Comparison of ENCODE assay signal across 24 cellular contexts in genomic region chr12:132781938-132782337, GRCh38. TPM values are rescaled to one million over a fixed set of nuclear protein-coding genes. Genes with fewer than 3 reads are reported as not detected.
DNase-seq lines count a peak whose midpoint lies in the region; ATAC-seq, FAIRE-seq and TF ChIP-seq lines count a peak whose summit lies in the region.
"Had no signal": no experiment of that assay in that cellular context is flagged by ENCODE, and none has a peak within 500 bp of the region (broad histone marks: within the 10 kb centered on the region; RNA-seq: fewer than 3 reads in every experiment).

No MANE protein-coding gene starts in this region.

- intact Hi-C loops in GM12878 (cut with micrococcal nuclease; ENCODE audit: unreplicated experiment) (no loop called here), HepG2 (cut with micrococcal nuclease; ENCODE audit: unreplicated experiment) (no loop called here)
- intact Hi-C loops in dendritic cell treated with granulocyte-macrophage colony-stimulating factor and Interleukin-4, amounts not matched to agents 40 ng/mL and 50 ng/mL, for 4 days (cut with micrococcal nuclease): no loop called here

- H3K4me3 Mint-ChIP-seq in dendritic cell treated with granulocyte-macrophage colony-stimulating factor and Interleukin-4, amounts not matched to agents 40 ng/mL and 50 ng/mL, for 4 days: no peak overlapping the region
- no peak overlapping the region for H3K4me3 Mint-ChIP-seq in type B pancreatic cell
- H3K4me3 Mint-ChIP-seq: B cell; CD14-positive monocyte; CD4-positive, alpha-beta memory T cell; CD4-positive, CD25-positive, alpha-beta regulatory T cell; CD8-positive, alpha-beta memory T cell had no signal

- POLR2A ChIA-PET in GM12878 (lab: Charles Lee) (no interaction called here), HepG2 (lab: Yijun Ruan, JAX) (no interaction called here)

- TF ChIP-seq CTCF in GM12878 (IDR thresholded peaks at IDR 0.05 in 2 of 3, conservative IDR thresholded peaks at IDR 0.05 in 1 of 3; ENCODE audit: control insufficient read depth in 2 of 3, extremely low read depth in 1 of 3, insufficient read depth in 1 of 3, low read depth in 3 of 3, low read length in 3 of 3) (no peak), HepG2 (CRISPR knock-in tag; IDR thresholded peaks at IDR 0.05) (no peak), type B pancreatic cell (conservative IDR thresholded peaks at IDR 0.05) (no peak)

- H3K79me2 ChIP-seq in GM12878 (ENCODE audit: control insufficient read depth, insufficient read depth, low read length) (no peaks in the 10 kb centered on the region), HepG2 (ENCODE audit: insufficient read depth, low read length) (no peaks in the 10 kb centered on the region)

- SMC1A ChIA-PET in GM12878 (lab: Charles Lee; ENCODE audit: uncharacterized antibody, unreplicated experiment): no interaction called here

- peaks cover 15 to 37% of the 10 kb centered on the region in 2 experiments; a peak in 3 of 4 replicates for H3K36me3 ChIP-seq in GM12878 (ENCODE audit: control insufficient read depth in 2 of 2, insufficient read depth in 2 of 2, low read length in 1 of 2)
- peaks cover 44 to 77% of the 10 kb centered on the region in 2 experiments for H3K36me3 ChIP-seq in HepG2 (replicated peaks in 1 of 2; ENCODE audit: control insufficient read depth in 1 of 2, insufficient read depth in 2 of 2, low read length in 2 of 2)

- CTCF ChIA-PET in GM12878 (lab: Yijun Ruan, JAX) (no interaction called here), HepG2 (lab: Yijun Ruan, JAX; ENCODE audit: low intra/inter-chr PET ratio, low total read pairs) (no interaction called here)

- H3K9me3 Mint-ChIP-seq in dendritic cell treated with granulocyte-macrophage colony-stimulating factor and Interleukin-4, amounts not matched to agents 40 ng/mL and 50 ng/mL, for 4 days: no peaks in the 10 kb centered on the region
- no peaks in the 10 kb centered on the region for H3K9me3 Mint-ChIP-seq in type B pancreatic cell
- H3K9me3 Mint-ChIP-seq: CD4-positive, alpha-beta memory T cell; CD4-positive, CD25-positive, alpha-beta regulatory T cell; CD8-positive, alpha-beta memory T cell had no signal

- no peak overlapping the region for H3K9ac ChIP-seq in GM12878 (ENCODE audit: control insufficient read depth, insufficient read depth, low read length)
- no peak overlapping the region for H3K9ac ChIP-seq in HepG2 (ENCODE audit: insufficient read depth, low read depth, low read length)
- H3K9ac ChIP-seq: BLaER1 had no signal

- H3K36me3 Mint-ChIP-seq in dendritic cell treated with granulocyte-macrophage colony-stimulating factor and Interleukin-4, amounts not matched to agents 40 ng/mL and 50 ng/mL, for 4 days (ENCODE audit: low read depth): peaks cover 100% of the 10 kb centered on the region
- peaks cover 20% of the 10 kb centered on the region for H3K36me3 Mint-ChIP-seq in type B pancreatic cell

- H3K4me2 ChIP-seq in GM12878 (ENCODE audit: control insufficient read depth, insufficient read depth): no peak overlapping the region
- no peak overlapping the region for H3K4me2 ChIP-seq in HepG2 (ENCODE audit: low read depth, low read length)
- H3K4me2 ChIP-seq: A549, BLaER1 had no signal

- no peak for TF ChIP-seq RAD21 in GM12878 (IDR thresholded peaks at IDR 0.05; ENCODE audit: insufficient read depth, low read depth, low read length)
- TF ChIP-seq RAD21 in HepG2 (CRISPR knock-in tag; IDR thresholded peaks at IDR 0.05): no peak

- H3K4me1 Mint-ChIP-seq in dendritic cell treated with granulocyte-macrophage colony-stimulating factor and Interleukin-4, amounts not matched to agents 40 ng/mL and 50 ng/mL, for 4 days (ENCODE audit: low read depth): peaks cover 7% of the 10 kb centered on the region
- H3K4me1 Mint-ChIP-seq in type B pancreatic cell (ENCODE audit: unreplicated experiment): no peaks in the 10 kb centered on the region
- H3K4me1 Mint-ChIP-seq: B cell; CD14-positive monocyte; CD8-positive, alpha-beta memory T cell had no signal

- H2AFZ ChIP-seq in GM12878 (ENCODE audit: control insufficient read depth, low read depth, low read length) (no peak overlapping the region), HepG2 (ENCODE audit: low read length) (no peak overlapping the region)

- H3K9me3 ChIP-seq in GM12878 (replicated peaks; ENCODE audit: control insufficient read depth, insufficient read depth, low read length) (no peaks in the 10 kb centered on the region), HepG2 (ENCODE audit: low read length) (no peaks in the 10 kb centered on the region)
- H3K9me3 ChIP-seq: A549, BLaER1 had no signal

- BruUV-seq in GM12878 (replicated peaks; lab: Mats Ljungman, UMichigan) (no TSS peak), HepG2 (replicated peaks; lab: Mats Ljungman, UMichigan) (no TSS peak)

- H3K27ac ChIP-seq in GM12878 (ENCODE audit: control insufficient read depth, insufficient read depth) (no peak overlapping the region), HepG2 (ENCODE audit: extremely low read length, insufficient read depth, low read length) (no peak overlapping the region)
- H3K27ac ChIP-seq: 22Rv1, A549, BLaER1 had no signal

- ATAC-seq in GM12878 (no peak), HepG2 (no peak), HG03521 (IDR thresholded peaks at IDR 0.05; ENCODE audit: unreplicated experiment) (no peak)
- ATAC-seq: A549 had no signal

- 98% methylated on average over 12 of the region's 12 CpGs for WGBS in GM12878 (ENCODE audit: insufficient coverage, insufficient replicate concordance, low lambda C conversion rate, missing lambda C conversion rate)
- WGBS in HepG2 (ENCODE audit: low lambda C conversion rate): no CpG with 5 or more reads among the region's 12 CpGs

- TF ChIP-seq POLR2A in GM12878 (IDR thresholded peaks at IDR 0.05; ENCODE audit: low read depth, low read length): peak; percentile 26; the same call in 1 of the 2 replicates
- no peak for TF ChIP-seq POLR2A in HepG2 (IDR thresholded peaks at IDR 0.05; ENCODE audit: insufficient read depth in 1 of 2, low read depth in 2 of 2, low read length in 2 of 2)

- no peaks in the 10 kb centered on the region for H3K27me3 ChIP-seq in GM12878 (replicated peaks in 1 of 2; ENCODE audit: control insufficient read depth in 2 of 2, insufficient read depth in 2 of 2, low read length in 1 of 2)
- H3K27me3 ChIP-seq in HepG2 (ENCODE audit: control insufficient read depth in 1 of 2, insufficient read depth in 2 of 2, low read length in 2 of 2): no peaks in the 10 kb centered on the region
- H3K27me3 ChIP-seq: BLaER1 had no signal

- in situ Hi-C loops in GM12878 (cut with MboI) (no loop called here), HepG2 (cut with HindIII; ENCODE audit: extremely low pct_ligation_motif_present, low pct_unique_long_range_greater_than_20kb) (no loop called here)

- H4K20me1 ChIP-seq in GM12878 (ENCODE audit: control insufficient read depth, insufficient read depth) (no peaks in the 10 kb centered on the region), HepG2 (ENCODE audit: insufficient read depth, low read length) (no peaks in the 10 kb centered on the region)

- no peaks in the 10 kb centered on the region for H3K27me3 Mint-ChIP-seq in dendritic cell treated with granulocyte-macrophage colony-stimulating factor and Interleukin-4, amounts not matched to agents 40 ng/mL and 50 ng/mL, for 4 days
- no peaks in the 10 kb centered on the region for H3K27me3 Mint-ChIP-seq in type B pancreatic cell
- H3K27me3 Mint-ChIP-seq: B cell; CD4-positive, alpha-beta memory T cell; CD4-positive, CD25-positive, alpha-beta regulatory T cell had no signal

- FAIRE-seq in GM12878 (lab: Jason Lieb, UNC): no peak
- no peak for FAIRE-seq in HepG2 (lab: Jason Lieb, UNC)
- FAIRE-seq: A549, G401.6, GM12892, GM18507 had no signal

- peak overlapping the region; percentile 10 for H3K27ac Mint-ChIP-seq in dendritic cell treated with granulocyte-macrophage colony-stimulating factor and Interleukin-4, amounts not matched to agents 40 ng/mL and 50 ng/mL, for 4 days
- H3K27ac Mint-ChIP-seq in type B pancreatic cell: no peak overlapping the region
- H3K27ac Mint-ChIP-seq: B cell; CD4-positive, CD25-positive, alpha-beta regulatory T cell; CD8-positive, alpha-beta memory T cell had no signal

- TF ChIP-seq EP300 in GM12878 (IDR thresholded peaks at IDR 0.05; ENCODE audit: borderline replicate concordance in 1 of 2, control insufficient read depth in 1 of 2, low read depth in 2 of 2, low read length in 2 of 2) (no peak), HepG2 (IDR thresholded peaks at IDR 0.05; ENCODE audit: low read depth in 2 of 2, low read length in 2 of 2) (no peak), HepG2 (CRISPR knock-in tag; IDR thresholded peaks at IDR 0.05; ENCODE audit: borderline replicate concordance) (no peak)

- H3K4me1 ChIP-seq in GM12878 (ENCODE audit: control insufficient read depth, insufficient read depth, low read length): no peaks in the 10 kb centered on the region
- no peaks in the 10 kb centered on the region for H3K4me1 ChIP-seq in HepG2 (ENCODE audit: insufficient read depth, low read length)
- H3K4me1 ChIP-seq: A549, BLaER1 had no signal

- DNase-seq in GM12878 (ENCODE audit: low read depth, low spot score) (no peak), HepG2 (ENCODE audit: low spot score) (no peak), DMS53 (lab: John Stamatoyannopoulos, UW) (no peak), type B pancreatic cell (ENCODE audit: extremely low spot score, unreplicated experiment) (no peak)
- DNase-seq: AML-193; C1 segment of cervical spinal cord; CD4-positive, alpha-beta memory T cell; CD4-positive, CD25-positive, alpha-beta regulatory T cell; CD8-positive, alpha-beta memory T cell; COR-L47; DMS 273 treated with DMSO at 0.1 percent for 48 hours; DMS153; DMS79 treated with DMSO at 0.1 percent for 48 hours; GF-D8 had no signal

- H3K4me3 ChIP-seq in GM12878 (no peak overlapping the region), HepG2 (replicated peaks in 1 of 3; ENCODE audit: insufficient read depth in 1 of 3, low read depth in 2 of 3, low read length in 3 of 3) (no peak overlapping the region)
- H3K4me3 ChIP-seq: A549, BLaER1 had no signal

- RAD21 ChIA-PET in GM12878 (lab: Charles Lee; ENCODE audit: unreplicated experiment): no interaction called here

RNA-seq across cellular contexts. Expression of gene ANKLE2, which starts 20.3 kb away (rescaled TPM):
- 213 and 227 TPM in 2 replicates for total RNA-seq in GM12878 (2013; cell fraction: nucleolus; rRNA removed)
- total RNA-seq in GM12878 (2014; rRNA removed) (53.6 and 57.3 TPM in 2 replicates), GM12878 (2014; rRNA removed; fragmentation: Illumina TruSeq; extraction: Trizol) (47.5 and 52.6 TPM in 2 replicates), GM12878 (2021) (63.5 and 65.9 TPM in 2 replicates), HepG2 (2016; rRNA removed; fragmentation: Illumina TruSeq; extraction: Trizol) (16.2 and 35.3 TPM in 2 replicates), type B pancreatic cell (ENCODE audit: low replicate concordance) (65.1 and 75.9 TPM in 2 replicates)
- polyA plus RNA-seq in GM12878 (2011; ENCODE audit: low read depth): 31.3 TPM
- polyA plus RNA-seq in GM12878 (2011; rRNA removed) (58.3 and 89.4 TPM in 2 replicates), GM12878 (2014; fragmentation: Illumina TruSeq; extraction: Trizol) (47.7 and 53.3 TPM in 2 replicates), GM12878 (2014; fragmentation: Nextera tagmentation; extraction: Ambion mirVana) (1 to 10 TPM; 4.3 to 6.7 TPM), GM12878 (2014; rRNA removed) (65.5 and 69.0 TPM in 2 replicates), GM12878 (2016; fragmentation: Nextera tagmentation; extraction: Ambion mirVana) (10 to 100 TPM; 28.2 to 41.7 TPM), HepG2 (2011; rRNA removed) (37.1 and 51.2 TPM in 2 replicates)
- polyA plus RNA-seq in GM12878 (2011; cell fraction: cytosol; rRNA removed): 81.6 and 106 TPM in 2 replicates
- 296 and 304 TPM in 2 replicates for polyA plus RNA-seq in GM12878 (2011; cell fraction: nucleus; rRNA removed)
- polyA plus RNA-seq in GM12878 (2012): 45.3 and 47.1 TPM in 2 replicates
- 158 and 234 TPM in 2 replicates for polyA minus RNA-seq in GM12878 (2011; rRNA and poly(A)+ RNA removed)
- polyA minus RNA-seq in GM12878 (2011; cell fraction: cytosol; rRNA and poly(A)+ RNA removed): 35.5 and 49.6 TPM in 2 replicates
- polyA minus RNA-seq in GM12878 (2011; cell fraction: nucleus; rRNA and poly(A)+ RNA removed): 102 and 170 TPM in 2 replicates
- 20.1 and 20.5 TPM in 2 replicates for total RNA-seq in HepG2 (2016; cell fraction: cytosol; rRNA removed; fragmentation: Illumina TruSeq; extraction: Trizol; ENCODE audit: low read depth)
- 14.0 and 36.7 TPM in 2 replicates for total RNA-seq in HepG2 (2016; cell fraction: insoluble cytoplasmic fraction; rRNA removed; fragmentation: Illumina TruSeq; extraction: Trizol)
- total RNA-seq in HepG2 (2016; cell fraction: membrane; rRNA removed; fragmentation: Illumina TruSeq; extraction: Trizol): 16.8 and 21.8 TPM in 2 replicates
- total RNA-seq in HepG2 (2016; cell fraction: nucleus; rRNA removed; fragmentation: Illumina TruSeq; extraction: Trizol): 62.3 and 64.4 TPM in 2 replicates
- polyA plus RNA-seq in HepG2 (2011; cell fraction: cytosol; rRNA removed): 23.3 and 24.4 TPM in 2 replicates
- 163 and 166 TPM in 2 replicates for polyA plus RNA-seq in HepG2 (2011; cell fraction: nucleus; rRNA removed)
- polyA plus RNA-seq in HepG2 (2012): 30.1 and 31.6 TPM in 2 replicates
- polyA plus RNA-seq in HepG2 (2016; cell fraction: cytosol; fragmentation: Illumina TruSeq; extraction: Trizol; ENCODE audit: low read depth): 3.0 and 3.4 TPM in 2 replicates
- 12.3 and 14.0 TPM in 2 replicates for polyA plus RNA-seq in HepG2 (2016; cell fraction: insoluble cytoplasmic fraction; fragmentation: Illumina TruSeq; extraction: Trizol; ENCODE audit: low read depth)
- 7.1 and 7.4 TPM in 2 replicates for polyA plus RNA-seq in HepG2 (2016; cell fraction: membrane; fragmentation: Illumina TruSeq; extraction: Trizol; ENCODE audit: low read depth)
- 129 and 136 TPM in 2 replicates for polyA plus RNA-seq in HepG2 (2016; cell fraction: nucleus; fragmentation: Illumina TruSeq; extraction: Trizol; ENCODE audit: insufficient read depth, low read depth)
- 183 and 431 TPM in 2 replicates for polyA minus RNA-seq in HepG2 (2011; rRNA and poly(A)+ RNA removed; ENCODE audit: low replicate concordance)
- polyA minus RNA-seq in HepG2 (2011; cell fraction: cytosol; rRNA and poly(A)+ RNA removed): 26.3 and 37.6 TPM in 2 replicates
- 111 and 121 TPM in 2 replicates for polyA minus RNA-seq in HepG2 (2011; cell fraction: nucleus; rRNA and poly(A)+ RNA removed)

RNA-seq across cellular contexts. Expression of gene GOLGA3, which starts 46.7 kb away (rescaled TPM):
- 90.2 and 116 TPM in 2 replicates for total RNA-seq in GM12878 (2013; cell fraction: nucleolus; rRNA removed)
- total RNA-seq in GM12878 (2014; rRNA removed) (30.5 and 33.2 TPM in 2 replicates), GM12878 (2014; rRNA removed; fragmentation: Illumina TruSeq; extraction: Trizol) (17.4 and 18.6 TPM in 2 replicates), GM12878 (2021) (36.3 and 42.7 TPM in 2 replicates), HepG2 (2016; rRNA removed; fragmentation: Illumina TruSeq; extraction: Trizol) (36.0 and 43.0 TPM in 2 replicates), type B pancreatic cell (ENCODE audit: low replicate concordance) (62.0 and 81.5 TPM in 2 replicates)
- 8.9 TPM for polyA plus RNA-seq in GM12878 (2011; ENCODE audit: low read depth)
- polyA plus RNA-seq in GM12878 (2011; rRNA removed) (5.7 and 9.7 TPM in 2 replicates), GM12878 (2014; fragmentation: Illumina TruSeq; extraction: Trizol) (4.6 and 8.3 TPM in 2 replicates), GM12878 (2014; fragmentation: Nextera tagmentation; extraction: Ambion mirVana) (1 to 10 TPM; 2.0 to 3.7 TPM), GM12878 (2014; rRNA removed) (16.0 and 21.5 TPM in 2 replicates), GM12878 (2016; fragmentation: Nextera tagmentation; extraction: Ambion mirVana) (10 to 100 TPM; 14.4 to 16.8 TPM), HepG2 (2011; rRNA removed) (22.0 and 22.7 TPM in 2 replicates)
- 13.4 and 15.2 TPM in 2 replicates for polyA plus RNA-seq in GM12878 (2011; cell fraction: cytosol; rRNA removed)
- 19.3 and 29.6 TPM in 2 replicates for polyA plus RNA-seq in GM12878 (2011; cell fraction: nucleus; rRNA removed)
- polyA plus RNA-seq in GM12878 (2012): 18.0 and 18.3 TPM in 2 replicates
- 16.6 and 31.5 TPM in 2 replicates for polyA minus RNA-seq in GM12878 (2011; rRNA and poly(A)+ RNA removed)
- polyA minus RNA-seq in GM12878 (2011; cell fraction: cytosol; rRNA and poly(A)+ RNA removed): 17.8 and 21.1 TPM in 2 replicates
- 10.0 and 30.3 TPM in 2 replicates for polyA minus RNA-seq in GM12878 (2011; cell fraction: nucleus; rRNA and poly(A)+ RNA removed)
- 15.6 and 17.8 TPM in 2 replicates for total RNA-seq in HepG2 (2016; cell fraction: cytosol; rRNA removed; fragmentation: Illumina TruSeq; extraction: Trizol; ENCODE audit: low read depth)
- 31.7 and 41.8 TPM in 2 replicates for total RNA-seq in HepG2 (2016; cell fraction: insoluble cytoplasmic fraction; rRNA removed; fragmentation: Illumina TruSeq; extraction: Trizol)
- 26.6 and 27.1 TPM in 2 replicates for total RNA-seq in HepG2 (2016; cell fraction: membrane; rRNA removed; fragmentation: Illumina TruSeq; extraction: Trizol)
- 40.4 and 48.3 TPM in 2 replicates for total RNA-seq in HepG2 (2016; cell fraction: nucleus; rRNA removed; fragmentation: Illumina TruSeq; extraction: Trizol)
- 17.7 and 27.7 TPM in 2 replicates for polyA plus RNA-seq in HepG2 (2011; cell fraction: cytosol; rRNA removed)
- 63.9 and 77.3 TPM in 2 replicates for polyA plus RNA-seq in HepG2 (2011; cell fraction: nucleus; rRNA removed)
- polyA plus RNA-seq in HepG2 (2012): 10.9 and 13.5 TPM in 2 replicates
- 9.3 and 9.4 TPM in 2 replicates for polyA plus RNA-seq in HepG2 (2016; cell fraction: cytosol; fragmentation: Illumina TruSeq; extraction: Trizol; ENCODE audit: low read depth)
- 14.3 and 16.9 TPM in 2 replicates for polyA plus RNA-seq in HepG2 (2016; cell fraction: insoluble cytoplasmic fraction; fragmentation: Illumina TruSeq; extraction: Trizol; ENCODE audit: low read depth)
- 9.7 and 12.3 TPM in 2 replicates for polyA plus RNA-seq in HepG2 (2016; cell fraction: membrane; fragmentation: Illumina TruSeq; extraction: Trizol; ENCODE audit: low read depth)
- 48.3 and 55.7 TPM in 2 replicates for polyA plus RNA-seq in HepG2 (2016; cell fraction: nucleus; fragmentation: Illumina TruSeq; extraction: Trizol; ENCODE audit: insufficient read depth, low read depth)
- 38.7 and 87.6 TPM in 2 replicates for polyA minus RNA-seq in HepG2 (2011; rRNA and poly(A)+ RNA removed; ENCODE audit: low replicate concordance)
- 27.6 and 33.4 TPM in 2 replicates for polyA minus RNA-seq in HepG2 (2011; cell fraction: cytosol; rRNA and poly(A)+ RNA removed)
- 40.3 and 67.0 TPM in 2 replicates for polyA minus RNA-seq in HepG2 (2011; cell fraction: nucleus; rRNA and poly(A)+ RNA removed)

Comparison
In these comparisons a context has a peak if more than half of its experiments do, and no peak if none do; other contexts are left out.
1. Of the 75 proteins assayed by ChIP-seq in both HepG2 and GM12878: peak only in HepG2: none; only in GM12878: POLR2A; in both: none; in neither: 74.